In the genomic region with DNA sequence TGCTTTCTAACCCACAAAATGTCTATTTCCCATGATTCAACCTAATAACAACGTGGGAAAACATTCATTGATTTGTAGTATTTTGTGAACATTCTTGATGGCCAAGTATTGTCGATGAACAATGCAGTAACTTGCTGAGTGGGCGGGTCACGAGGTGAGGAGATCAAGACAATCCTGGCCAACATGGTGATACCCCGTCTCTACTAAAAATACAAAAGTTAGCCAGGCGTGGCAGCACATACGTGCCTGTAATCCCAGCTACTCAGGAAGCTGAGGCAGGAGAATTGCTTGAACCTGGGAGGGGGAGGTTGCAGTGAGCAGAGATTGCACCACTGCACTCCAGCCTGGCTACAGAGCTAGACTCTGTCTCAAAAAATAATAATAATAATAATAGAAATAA, we compare ENCODE assay signal across 1 cellular context.
TF ChIP-seq lines count a peak whose summit lies in the region.

No MANE protein-coding gene starts in this region.

TF ChIP-seq in GM12878, 131 proteins besides CTCF, POLR2A, EP300 and RAD21:
- TF ChIP-seq IKZF2 (IDR thresholded peaks at IDR 0.05) (peak in 1 of 2 experiments; percentile 22; a peak in 2 of 4 replicates), RAD51 (IDR thresholded peaks at IDR 0.05) (peak; percentile 43; the same call in 1 of the 2 replicates), PAX5 (IDR thresholded peaks at IDR 0.05; ENCODE audit: borderline replicate concordance, low read depth, low read length) (0 out of 2 replicates have a peak, but pooled peaks have one; percentile 23)
TF ChIP-seq in GM12878: peak in this region for 3; not testable (repeated sequence) for 128.
